In the genomic region with DNA sequence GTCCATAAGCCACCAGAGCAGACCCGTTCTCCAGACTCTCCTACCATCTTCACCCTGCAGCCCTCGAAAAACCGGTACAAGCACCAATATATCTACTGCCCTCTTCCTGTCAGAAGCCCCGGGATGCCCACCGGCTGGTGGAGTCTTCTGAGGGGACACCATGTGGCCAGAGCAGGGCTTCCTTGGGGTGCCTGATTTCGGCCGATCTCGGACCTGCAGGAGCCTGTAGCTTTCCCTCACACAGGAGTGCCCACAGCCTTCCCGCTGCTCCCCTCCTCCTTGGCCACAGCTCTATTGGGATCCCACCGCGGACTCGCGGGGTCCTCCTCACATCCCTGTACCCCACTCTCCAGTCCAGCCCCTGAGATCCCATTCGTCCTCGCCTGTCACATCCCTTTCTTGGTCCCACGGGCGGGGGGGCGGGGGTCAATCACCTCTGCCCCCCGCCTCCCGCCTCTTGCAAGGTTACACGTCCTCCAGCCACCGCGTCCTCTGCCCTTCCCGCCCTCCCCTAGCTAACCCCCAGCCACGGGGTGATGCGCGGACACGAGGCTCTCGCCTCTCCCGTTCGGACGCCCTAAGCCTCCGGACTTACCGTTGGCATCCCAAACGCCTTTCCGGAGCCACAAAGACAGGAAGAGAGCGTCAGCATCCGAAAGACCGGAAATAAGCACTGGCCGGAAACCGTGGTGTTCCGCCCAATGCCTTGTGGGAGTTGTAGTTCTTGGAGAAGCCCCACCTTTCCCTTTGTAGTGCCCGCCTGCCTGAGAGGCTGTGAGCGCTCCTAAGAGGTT, we compare ENCODE assay signal across 8 cellular contexts. TPM values are rescaled to one million over a fixed set of nuclear protein-coding genes. Genes with fewer than 3 reads are reported as not detected.
DNase-seq lines count a peak whose midpoint lies in the region; ATAC-seq and TF ChIP-seq lines count a peak whose summit lies in the region.

Gene SSR2 (minus strand): TSS at position 659 of the 794 bp plus-strand sequence. CDS start 784 bp downstream, outside the sequence.

- DNase-seq in AG10803 (ENCODE audit: low read depth), result peak; percentile 86
- peak; percentile 88 for DNase-seq in NCI-H510A (lab: John Stamatoyannopoulos, UW)
- peak; percentile 92 for DNase-seq in activated CD4-positive, alpha-beta T cell treated with anti-CD3 and anti-CD28 coated beads for 36 hours
- peak; percentile 93 for DNase-seq in coronary artery (ENCODE audit: low spot score)
- peak; percentile 97 for DNase-seq in left kidney (ENCODE audit: low read depth, low spot score)
- peak; percentile 82 to 85 for DNase-seq in stimulated activated CD4-positive, alpha-beta T cell treated with anti-CD3 and anti-CD28 coated beads, Interleukin-2, amount 100 ng/mL, for 24 hours

- peak within 1 kb of the TSS; percentile 92 to 96 for H3K27ac ChIP-seq in coronary artery

- POLR2A ChIA-PET in activated CD4-positive, alpha-beta T cell treated with anti-CD3 and anti-CD28 coated beads for 36 hours (lab: Charles Lee), result interaction anchor here (0.6 kb wide), 1 partner anchor 206 kb away, joined by 7 read pairs; no protein-coding TSS in a partner anchor

- H3K36me3 Mint-ChIP-seq in activated CD4-positive, alpha-beta T cell treated with anti-CD3 and anti-CD28 coated beads for 36 hours (ENCODE audit: low read depth), result peaks cover 32% of the 10 kb centered on the region

- peaks cover 20% of the 10 kb centered on the region for H3K4me1 Mint-ChIP-seq in activated CD4-positive, alpha-beta T cell treated with anti-CD3 and anti-CD28 coated beads for 36 hours

- H3K27ac Mint-ChIP-seq in activated CD4-positive, alpha-beta T cell treated with anti-CD3 and anti-CD28 coated beads for 36 hours, result peak within 1 kb of the TSS; percentile 96

- H3K27me3 Mint-ChIP-seq in activated CD4-positive, alpha-beta T cell treated with anti-CD3 and anti-CD28 coated beads for 36 hours, result peaks cover 4% of the 10 kb centered on the region

- H3K9me3 Mint-ChIP-seq in activated CD4-positive, alpha-beta T cell treated with anti-CD3 and anti-CD28 coated beads for 36 hours (ENCODE audit: low read depth), result no peaks in the 10 kb centered on the region

- ATAC-seq in GM19035 (IDR thresholded peaks at IDR 0.05; ENCODE audit: unreplicated experiment), result peak; percentile 97
- peak; percentile 93 for ATAC-seq in HG03378 (IDR thresholded peaks at IDR 0.05; ENCODE audit: unreplicated experiment)
- ATAC-seq in activated CD4-positive, alpha-beta T cell treated with anti-CD3 and anti-CD28 coated beads for 36 hours, result peak; percentile 100

- CTCF ChIA-PET in activated CD4-positive, alpha-beta T cell treated with anti-CD3 and anti-CD28 coated beads for 36 hours (lab: Charles Lee), result interaction anchor here (0.9 to 2.5 kb wide), 5 partner anchors 10 to 86 kb away, joined by 3 to 12 read pairs (median 3); partner anchors contain the start of gene UBQLN4

- H3K4me3 ChIP-seq in AG10803 (ENCODE audit: low read length) (peak within 1 kb of the TSS; percentile 86), coronary artery (peak within 1 kb of the TSS; percentile 92)

- intact Hi-C loops in activated CD4-positive, alpha-beta T cell treated with anti-CD3 and anti-CD28 coated beads for 36 hours (cut with DNase I, micrococcal nuclease), result loop anchor here (1.0 to 10.0 kb wide), 11 partner anchors 33 to 716 kb away; partner anchors contain the start of genes FDPS (in 1 of the 2), KHDC4 (in 1 of the 2), LAMTOR2 (in 1 of the 2) and MEX3A (in 1 of the 2)

- H3K4me3 Mint-ChIP-seq in activated CD4-positive, alpha-beta T cell treated with anti-CD3 and anti-CD28 coated beads for 36 hours, result peak within 1 kb of the TSS; percentile 94

- TF ChIP-seq CTCF in AG10803 (conservative IDR thresholded peaks at IDR 0.05; ENCODE audit: low read length) (0 out of 2 replicates have a peak, but pooled peaks have one; percentile 5), coronary artery (IDR thresholded peaks at IDR 0.05) (no peak)

RNA-seq across cellular contexts. Expression of gene SSR2, which starts in this region (rescaled TPM):
- 100 to 1,000 TPM; 143 to 197 TPM for total RNA-seq in activated CD4-positive, alpha-beta T cell treated with anti-CD3 and anti-CD28 coated beads for 36 hours

Comparison
In these comparisons a context has a peak if more than half of its experiments do, and no peak if none do; other contexts are left out.
1. Peak in every context shown above with its lines: DNase-seq, ATAC-seq, H3K4me3 ChIP-seq and H3K27ac ChIP-seq.